28 cellular contexts compared by ENCODE assay signal in the genomic region with DNA sequence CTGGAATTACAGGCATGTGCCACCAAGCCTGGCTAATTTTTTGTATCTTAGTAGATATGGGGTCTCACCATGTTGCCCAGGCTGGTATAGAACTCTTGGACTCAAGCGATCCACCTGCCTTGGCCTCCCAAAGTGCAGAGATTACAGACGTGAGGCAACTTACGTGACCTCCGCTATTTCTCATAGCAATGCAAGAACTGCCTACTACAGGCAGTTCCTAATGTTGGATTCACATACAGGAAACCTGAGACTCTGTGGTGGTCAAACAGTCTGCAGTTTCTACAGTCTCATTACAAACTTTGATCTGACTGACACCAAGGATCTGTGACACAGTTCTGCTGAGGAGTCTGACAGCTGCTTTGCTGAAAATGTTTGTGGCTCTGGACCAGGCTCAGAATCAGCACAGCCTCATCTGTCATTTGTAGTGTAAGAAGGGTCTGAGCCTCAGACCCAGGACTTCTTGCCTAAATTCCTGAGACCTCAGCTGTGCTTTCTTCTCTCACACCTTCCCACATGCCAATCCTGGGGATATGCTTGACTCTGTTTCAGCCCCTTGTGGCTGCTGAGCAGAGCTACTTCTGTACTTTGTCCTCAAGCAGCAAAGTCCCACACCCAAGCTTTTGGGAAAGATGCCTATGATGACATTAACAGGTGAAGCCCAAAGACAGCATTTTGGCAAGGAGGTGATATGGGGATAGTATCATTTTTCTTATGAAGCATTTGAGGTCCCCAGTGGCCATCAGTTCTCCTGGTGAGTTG. TPM values are rescaled to one million over a fixed set of nuclear protein-coding genes. Genes with fewer than 3 reads are reported as not detected.
"Had no signal": no experiment of that assay in that cellular context is flagged by ENCODE, and none has a peak within 500 bp of the region (broad histone marks: within the 10 kb centered on the region; RNA-seq: fewer than 3 reads in every experiment).

No MANE protein-coding gene starts in this region.

- H3K27ac ChIP-seq: colonic mucosa, esophagus muscularis mucosa, gastrocnemius medialis, heart right ventricle, parathyroid adenoma, psoas muscle, spleen, tibial artery, upper lobe of left lung, uterus had no signal

- H3K4me1 Mint-ChIP-seq: naive thymus-derived CD4-positive, alpha-beta T cell; nephron progenitor cell; stimulated activated memory B cell treated with anti-CD40 and anti-IgM and Interleukin-4, amounts not matched to agents 10 μg/mL and 1 μg/mL and 100 μg/mL, for 72 hours had no signal

- H3K36me3 ChIP-seq: colonic mucosa, esophagus muscularis mucosa, gastrocnemius medialis, heart right ventricle, spleen, tibial artery, upper lobe of left lung, uterus had no signal

- H3K36me3 Mint-ChIP-seq: naive thymus-derived CD4-positive, alpha-beta T cell; stimulated activated memory B cell treated with anti-CD40 and anti-IgM and Interleukin-4, amounts not matched to agents 10 μg/mL and 1 μg/mL and 100 μg/mL, for 72 hours had no signal

- H3K9ac ChIP-seq: parathyroid adenoma had no signal

- ATAC-seq: gastrocnemius medialis; heart right ventricle; left ventricle myocardium superior; naive thymus-derived CD4-positive, alpha-beta T cell; psoas muscle; sciatic nerve; stimulated activated memory B cell treated with anti-CD40 and anti-IgM and Interleukin-4, amounts not matched to agents 10 μg/mL and 1 μg/mL and 100 μg/mL, for 72 hours had no signal

- H3K9me3 ChIP-seq: colonic mucosa, gastrocnemius medialis, psoas muscle, uterus had no signal

- H3K27me3 ChIP-seq: colonic mucosa, esophagus muscularis mucosa, gastrocnemius medialis, heart right ventricle, spleen, tibial artery, upper lobe of left lung, uterus had no signal

- DNase-seq: colonic mucosa; dermis blood vessel endothelial cell; effector CD4-positive, alpha-beta T cell; gastrocnemius medialis; heart right ventricle; hypothalamus; islet precursor cell; left ventricle myocardium superior; naive thymus-derived CD4-positive, alpha-beta T cell; nephron progenitor cell; psoas muscle; retina; spleen; stimulated activated CD4-positive, alpha-beta T cell treated with anti-CD3 and anti-CD28 coated beads, Interleukin-15, amount 100 ng/mL, for 24 hours; stimulated activated CD4-positive, alpha-beta T cell treated with anti-CD3 and anti-CD28 coated beads, Interleukin-1b, Interleukin-23, amount 100 ng/mL, for 48 hours; stimulated activated CD4-positive, alpha-beta T cell treated with anti-CD3 and anti-CD28 coated beads, Interleukin-4, amount 100 ng/mL, for 24 hours; tibial artery; upper lobe of left lung; uterus had no signal

- H3K27ac Mint-ChIP-seq: naive thymus-derived CD4-positive, alpha-beta T cell; nephron progenitor cell; stimulated activated memory B cell treated with anti-CD40 and anti-IgM and Interleukin-4, amounts not matched to agents 10 μg/mL and 1 μg/mL and 100 μg/mL, for 72 hours; stimulated activated naive CD8-positive, alpha-beta T cell treated with anti-CD3 and anti-CD28 coated beads, Interleukin-15, Interleukin-2, amounts not matched to agents 100 ng/mL and 50 ng/mL, for 24 hours had no signal

- H3K4me3 ChIP-seq: colonic mucosa, esophagus muscularis mucosa, gastrocnemius medialis, heart right ventricle, psoas muscle, spleen, tibial artery, upper lobe of left lung, uterus had no signal

- H3K4me1 ChIP-seq: colonic mucosa, esophagus muscularis mucosa, gastrocnemius medialis, heart right ventricle, parathyroid adenoma, psoas muscle, spleen, tibial artery, upper lobe of left lung, uterus had no signal

- H3K9me3 Mint-ChIP-seq: stimulated activated naive CD8-positive, alpha-beta T cell treated with anti-CD3 and anti-CD28 coated beads, Interleukin-15, Interleukin-2, amounts not matched to agents 100 ng/mL and 50 ng/mL, for 24 hours had no signal

- H3K27me3 Mint-ChIP-seq: naive thymus-derived CD4-positive, alpha-beta T cell; stimulated activated memory B cell treated with anti-CD40 and anti-IgM and Interleukin-4, amounts not matched to agents 10 μg/mL and 1 μg/mL and 100 μg/mL, for 72 hours; stimulated activated naive CD8-positive, alpha-beta T cell treated with anti-CD3 and anti-CD28 coated beads, Interleukin-15, Interleukin-2, amounts not matched to agents 100 ng/mL and 50 ng/mL, for 24 hours had no signal

- H3K4me3 Mint-ChIP-seq: naive thymus-derived CD4-positive, alpha-beta T cell; nephron progenitor cell; stimulated activated memory B cell treated with anti-CD40 and anti-IgM and Interleukin-4, amounts not matched to agents 10 μg/mL and 1 μg/mL and 100 μg/mL, for 72 hours; stimulated activated naive CD8-positive, alpha-beta T cell treated with anti-CD3 and anti-CD28 coated beads, Interleukin-15, Interleukin-2, amounts not matched to agents 100 ng/mL and 50 ng/mL, for 24 hours had no signal

RNA-seq across cellular contexts. Expression of a gene that starts 48.0 kb away (rescaled TPM):
- total RNA-seq: dermis blood vessel endothelial cell; esophagus muscularis mucosa; heart right ventricle; left ventricle myocardium superior; lung microvascular endothelial cell; mononuclear cell; naive thymus-derived CD4-positive, alpha-beta T cell; omental fat pad; sciatic nerve; skeletal muscle tissue; spleen; uterus had no signal
- polyA plus RNA-seq: heart right ventricle; naive thymus-derived CD4-positive, alpha-beta T cell; spleen had no signal
